In the genomic region with DNA sequence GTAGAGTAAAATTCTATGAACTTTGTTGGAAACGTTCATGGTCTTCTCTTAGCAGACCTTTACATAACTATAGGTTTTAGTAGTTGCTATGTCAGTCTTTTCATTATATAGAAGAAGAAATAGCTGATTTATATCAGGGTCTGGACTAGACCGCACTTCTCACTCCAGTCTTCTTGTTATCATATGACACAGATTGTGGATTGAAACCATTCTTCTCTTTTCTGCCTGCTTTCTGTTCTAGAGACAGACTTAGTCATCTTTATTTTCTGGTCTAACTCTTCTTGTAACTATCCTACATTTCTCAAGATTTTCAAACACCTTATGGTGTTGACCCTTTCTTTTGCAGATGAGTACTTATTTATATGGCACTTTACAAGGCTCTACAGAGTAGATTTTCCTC, we compare ENCODE assay signal across 18 cellular contexts. TPM values are rescaled to one million over a fixed set of nuclear protein-coding genes. Genes with fewer than 3 reads are reported as not detected.
DNase-seq lines count a peak whose midpoint lies in the region; ATAC-seq, FAIRE-seq and TF ChIP-seq lines count a peak whose summit lies in the region.
"Had no signal": no experiment of that assay in that cellular context is flagged by ENCODE, and none has a peak within 500 bp of the region (broad histone marks: within the 10 kb centered on the region; RNA-seq: fewer than 3 reads in every experiment).

No MANE protein-coding gene starts in this region.

- no peaks in the 10 kb centered on the region for H3K27me3 Mint-ChIP-seq in activated T-cell treated with anti-CD3 and anti-CD28 coated beads, Interleukin-2, amount 50 U/mL, for 24 hours
- H3K27me3 Mint-ChIP-seq in CD4-positive, alpha-beta T cell, result no peaks in the 10 kb centered on the region
- H3K27me3 Mint-ChIP-seq in astrocyte (ENCODE audit: low read depth, unreplicated experiment), result no peaks in the 10 kb centered on the region
- no peaks in the 10 kb centered on the region for H3K27me3 Mint-ChIP-seq in type B pancreatic cell

- H3K9ac ChIP-seq in astrocyte (ENCODE audit: low read length), result no peak overlapping the region

- peaks cover 68% of the 10 kb centered on the region for H3K79me2 ChIP-seq in astrocyte (ENCODE audit: insufficient read depth, low read length)

- TF ChIP-seq CTCF in CD4-positive, alpha-beta T cell (IDR thresholded peaks at IDR 0.05), result no peak
- no peak for TF ChIP-seq CTCF in astrocyte (IDR thresholded peaks at IDR 0.05; ENCODE audit: insufficient read depth, low read depth, low read length)
- no peak for TF ChIP-seq CTCF in type B pancreatic cell (conservative IDR thresholded peaks at IDR 0.05)

- H3K4me3 Mint-ChIP-seq in activated T-cell treated with anti-CD3 and anti-CD28 coated beads, Interleukin-2, amount 50 U/mL, for 24 hours, result no peak overlapping the region
- H3K4me3 Mint-ChIP-seq in CD4-positive, alpha-beta T cell, result no peak overlapping the region
- no peak overlapping the region for H3K4me3 Mint-ChIP-seq in astrocyte (ENCODE audit: unreplicated experiment)
- H3K4me3 Mint-ChIP-seq in type B pancreatic cell, result no peak overlapping the region

- H3K9me3 ChIP-seq in CD4-positive, alpha-beta T cell (ENCODE audit: control insufficient read depth, low read length), result no peaks in the 10 kb centered on the region
- no peaks in the 10 kb centered on the region for H3K9me3 ChIP-seq in astrocyte (ENCODE audit: insufficient read depth, low read depth, low read length)
- H3K9me3 ChIP-seq: BE2C, Peyer's patch had no signal

- no peak overlapping the region for H3K4me3 ChIP-seq in astrocyte (ENCODE audit: insufficient read depth, low read depth, low read length)
- H3K4me3 ChIP-seq: K562, Peyer's patch had no signal

- DNase-seq in activated T-cell treated with anti-CD3 and anti-CD28 coated beads, Interleukin-2, amount 50 U/mL, for 24 hours, result no peak
- DNase-seq in activated T-cell treated with anti-CD3 and anti-CD28 coated beads for 4 hours, result no peak
- no peak for DNase-seq in CD4-positive, alpha-beta T cell
- DNase-seq in HTR-8/SVneo (ENCODE audit: insufficient read length, low spot score), result no peak
- DNase-seq in astrocyte (ENCODE audit: low read depth), result no peak
- DNase-seq in sciatic nerve (ENCODE audit: low spot score), result no peak
- DNase-seq in T1000 (lab: John Stamatoyannopoulos, UW), result no peak
- DNase-seq in type B pancreatic cell (ENCODE audit: extremely low spot score, unreplicated experiment), result no peak
- DNase-seq: BE2C, NCI-H1092 treated with DMSO at 0.1 percent for 48 hours, NCI-H146, NCI-H2081, NCI-H446 treated with DMSO at 0.1 percent for 48 hours, NCI-H69, Peyer's patch had no signal

- H3K9me3 Mint-ChIP-seq in activated T-cell treated with anti-CD3 and anti-CD28 coated beads, Interleukin-2, amount 50 U/mL, for 24 hours, result no peaks in the 10 kb centered on the region
- no peaks in the 10 kb centered on the region for H3K9me3 Mint-ChIP-seq in CD4-positive, alpha-beta T cell
- H3K9me3 Mint-ChIP-seq in astrocyte (ENCODE audit: unreplicated experiment), result no peaks in the 10 kb centered on the region
- H3K9me3 Mint-ChIP-seq in type B pancreatic cell, result no peaks in the 10 kb centered on the region

- H3K27ac Mint-ChIP-seq in activated T-cell treated with anti-CD3 and anti-CD28 coated beads, Interleukin-2, amount 50 U/mL, for 24 hours, result peak overlapping the region; percentile 4
- peak overlapping the region; percentile 3 for H3K27ac Mint-ChIP-seq in CD4-positive, alpha-beta T cell
- H3K27ac Mint-ChIP-seq in astrocyte (ENCODE audit: unreplicated experiment) (peak overlapping the region; percentile 27), type B pancreatic cell (no peak overlapping the region)

- H3K36me3 Mint-ChIP-seq in activated T-cell treated with anti-CD3 and anti-CD28 coated beads, Interleukin-2, amount 50 U/mL, for 24 hours (ENCODE audit: low read depth), result peaks cover 64% of the 10 kb centered on the region
- peaks cover 59% of the 10 kb centered on the region for H3K36me3 Mint-ChIP-seq in CD4-positive, alpha-beta T cell (ENCODE audit: low read depth)
- peaks cover 11% of the 10 kb centered on the region for H3K36me3 Mint-ChIP-seq in astrocyte (ENCODE audit: low read depth, unreplicated experiment)
- H3K36me3 Mint-ChIP-seq in type B pancreatic cell, result peaks cover 16% of the 10 kb centered on the region

- no peaks in the 10 kb centered on the region for H3K27me3 ChIP-seq in CD4-positive, alpha-beta T cell (ENCODE audit: control insufficient read depth, insufficient read depth, low read length)
- no peaks in the 10 kb centered on the region for H3K27me3 ChIP-seq in astrocyte (ENCODE audit: insufficient read depth, low read length)
- H3K27me3 ChIP-seq: BE2C, Peyer's patch had no signal

- ATAC-seq in CD4-positive, alpha-beta T cell (ENCODE audit: poor library complexity), result no peak
- ATAC-seq in sciatic nerve, result no peak
- ATAC-seq: K562 had no signal

- no peak overlapping the region for H2AFZ ChIP-seq in astrocyte (ENCODE audit: low read depth, low read length)

- H3K36me3 ChIP-seq in astrocyte (ENCODE audit: insufficient read depth, low read length), result peaks cover 5% of the 10 kb centered on the region

- FAIRE-seq in HTR-8/SVneo (lab: Jason Lieb, UNC) (peak; percentile 36), astrocyte (lab: Jason Lieb, UNC) (no peak)
- FAIRE-seq: A204.1, H54, K562 had no signal

- POLR2A ChIA-PET in CD4-positive, alpha-beta T cell (lab: Charles Lee), result interaction anchor here (1.1 to 1.2 kb wide), 2 partner anchors 10 to 58 kb away, joined by 3 to 4 read pairs; no protein-coding TSS in a partner anchor

- no peaks in the 10 kb centered on the region for H3K4me1 ChIP-seq in astrocyte (ENCODE audit: insufficient read depth, low read length)
- H3K4me1 ChIP-seq: BE2C had no signal

- H3K4me2 ChIP-seq in astrocyte (ENCODE audit: low read length), result no peak overlapping the region

- peaks cover 41% of the 10 kb centered on the region for H4K20me1 ChIP-seq in astrocyte (ENCODE audit: insufficient read depth, low read length)

- intact Hi-C loops in CD4-positive, alpha-beta T cell (cut with DNase I, micrococcal nuclease), result no loop called here
- intact Hi-C loops in sciatic nerve (cut with DNase I), result no loop called here

- CTCF ChIA-PET in CD4-positive, alpha-beta T cell (lab: Charles Lee), result interaction anchor here (1.5 kb wide), 1 partner anchor 10 kb away, joined by 8 read pairs; no protein-coding TSS in a partner anchor

- H3K4me1 Mint-ChIP-seq in activated T-cell treated with anti-CD3 and anti-CD28 coated beads, Interleukin-2, amount 50 U/mL, for 24 hours (ENCODE audit: low read depth), result peaks cover 55% of the 10 kb centered on the region
- H3K4me1 Mint-ChIP-seq in CD4-positive, alpha-beta T cell (ENCODE audit: low read depth), result peaks cover 64% of the 10 kb centered on the region
- H3K4me1 Mint-ChIP-seq in astrocyte (ENCODE audit: low read depth, unreplicated experiment) (peaks cover 17% of the 10 kb centered on the region), type B pancreatic cell (ENCODE audit: unreplicated experiment) (no peaks in the 10 kb centered on the region)

- no peak overlapping the region for H3K27ac ChIP-seq in CD4-positive, alpha-beta T cell (ENCODE audit: low read depth, low read length)
- H3K27ac ChIP-seq in astrocyte (ENCODE audit: low read depth, low read length), result no peak overlapping the region
- H3K27ac ChIP-seq: Peyer's patch had no signal

RNA-seq across cellular contexts. Expression of gene PCNX1, which starts 55.7 kb away (rescaled TPM):
- total RNA-seq in CD4-positive, alpha-beta T cell, result 10 to 100 TPM; 87.1 to 87.6 TPM
- total RNA-seq in astrocyte (91.3 and 115 TPM in 2 replicates), sciatic nerve (84.3 TPM), type B pancreatic cell (ENCODE audit: low replicate concordance) (30.2 and 37.9 TPM in 2 replicates)
